ENCODE assay signal across 9 cellular contexts in the genomic region with DNA sequence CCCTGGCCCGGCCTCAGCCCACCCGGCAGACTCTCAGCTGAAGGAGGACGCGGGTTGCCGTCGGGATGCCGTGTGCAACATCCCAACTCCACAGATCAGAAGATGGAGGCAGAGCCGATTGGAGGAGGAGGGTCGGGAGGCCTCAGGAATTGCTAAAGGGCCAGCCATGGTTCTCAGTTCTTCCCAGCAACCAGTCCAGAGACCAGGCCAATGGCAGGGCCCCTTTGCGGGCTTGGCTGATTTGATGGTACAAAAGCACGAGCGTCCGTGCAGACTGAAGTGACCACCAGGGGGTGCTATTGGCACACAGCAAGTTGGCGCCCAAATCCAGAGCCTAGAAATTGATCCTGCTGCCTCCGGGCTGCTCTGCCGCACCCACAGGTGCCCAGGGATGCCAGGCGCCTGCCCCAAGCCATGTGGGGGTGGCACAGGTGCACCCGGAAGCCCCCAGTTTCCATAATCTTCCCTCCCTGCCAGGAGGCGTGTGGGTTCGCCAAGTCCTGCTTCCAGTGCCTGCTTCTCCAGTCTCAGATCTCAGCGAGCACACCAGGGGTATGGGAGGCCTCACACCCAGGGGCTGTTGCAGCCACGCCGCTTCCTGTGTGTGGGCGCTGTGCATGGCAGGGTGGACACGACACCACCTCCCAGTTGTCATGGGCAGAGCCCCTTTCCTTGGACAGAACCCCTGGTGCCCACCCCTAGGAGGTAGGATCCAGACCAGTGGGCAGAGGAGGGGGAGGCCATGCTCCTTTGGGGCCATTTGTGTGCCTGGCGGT. TPM values are rescaled to one million over a fixed set of nuclear protein-coding genes. Genes with fewer than 3 reads are reported as not detected.
A peak's percentile ranks its signal among the peaks of the same experiment; 100 is the strongest.
DNase-seq lines count a peak whose midpoint lies in the region; ATAC-seq, FAIRE-seq and TF ChIP-seq lines count a peak whose summit lies in the region.
"Had no signal": no experiment of that assay in that cellular context is flagged by ENCODE, and none has a peak within 500 bp of the region (broad histone marks: within the 10 kb centered on the region; RNA-seq: fewer than 3 reads in every experiment).

No MANE protein-coding gene starts in this region.

- no peak for FAIRE-seq in RCC 7860 (lab: Jason Lieb, UNC)

- peak overlapping the region; percentile 92 for H3K18ac ChIP-seq in neuronal stem cell (ENCODE audit: low read length)

- DNase-seq in NCI-H2029 (lab: John Stamatoyannopoulos, UW) (peak; percentile 71), NCI-H2029 treated with DMSO at 0.1 percent for 48 hours (lab: John Stamatoyannopoulos, UW) (no peak), RCC 7860 (ENCODE audit: low spot score) (peak; percentile 69), fibroblast of the aortic adventitia (ENCODE audit: low read depth) (peak; percentile 91), neuronal stem cell (ENCODE audit: low spot score) (peak; percentile 93), stomach (peak; percentile 91)
- DNase-seq in activated T-cell treated with anti-CD3 and anti-CD28 coated beads, Interleukin-2, amount 50 U/mL, for 72 hours: peak; percentile 81 to 86

- no peak overlapping the region for H3K27ac Mint-ChIP-seq in activated T-cell treated with anti-CD3 and anti-CD28 coated beads, Interleukin-2, amount 50 U/mL, for 72 hours

- peak overlapping the region; percentile 71 for H3K14ac ChIP-seq in neuronal stem cell (ENCODE audit: low read length)

- H2BK12ac ChIP-seq in neuronal stem cell (ENCODE audit: low read length): peak overlapping the region; percentile 95

- peaks cover 18% of the 10 kb centered on the region for H3K4me1 Mint-ChIP-seq in activated T-cell treated with anti-CD3 and anti-CD28 coated beads, Interleukin-2, amount 50 U/mL, for 72 hours (ENCODE audit: low read depth)

- H4K20me1 ChIP-seq in KMS-11 (ENCODE audit: insufficient read depth): no peaks in the 10 kb centered on the region

- intact Hi-C loops in stomach (cut with DNase I; ENCODE audit: low total_unique reads): loop anchor here (5.0 kb wide), 1 partner anchor 60 kb away; no protein-coding TSS in a partner anchor

- no peak overlapping the region for H3K4ac ChIP-seq in neuronal stem cell (ENCODE audit: low read length)

- H2AK5ac ChIP-seq in neuronal stem cell (ENCODE audit: low read depth, low read length): peak overlapping the region; percentile 100

- H3K4me2 ChIP-seq in KMS-11 (peak overlapping the region; percentile 90), neuronal stem cell (ENCODE audit: insufficient read depth, low read length, poor library complexity, severe bottlenecking) (no peak overlapping the region)

- H3K4me3 ChIP-seq in KMS-11 (IDR thresholded peaks at IDR 0.05; ENCODE audit: insufficient read depth, low read depth, low read length): no peak overlapping the region
- H3K4me3 ChIP-seq in fibroblast of the aortic adventitia (ENCODE audit: low read depth, low read length): no peak overlapping the region
- H3K4me3 ChIP-seq in neuronal stem cell (ENCODE audit: low read length in 2 of 2): no peak overlapping the region
- H3K4me3 ChIP-seq in stomach: no peak overlapping the region

- H4K91ac ChIP-seq in neuronal stem cell (ENCODE audit: low read depth, low read length, poor library complexity): peak overlapping the region; percentile 85

- no peaks in the 10 kb centered on the region for H3K79me2 ChIP-seq in KMS-11 (ENCODE audit: insufficient read depth, low read depth)

- H2BK120ac ChIP-seq in neuronal stem cell (ENCODE audit: low read depth, low read length): peak overlapping the region; percentile 24

- H3K36me3 ChIP-seq in KMS-11 (ENCODE audit: insufficient read depth) (no peaks in the 10 kb centered on the region), neuronal stem cell (replicated peaks in 1 of 2; ENCODE audit: control insufficient read depth in 2 of 2, insufficient read depth in 2 of 2, low read length in 2 of 2) (no peaks in the 10 kb centered on the region), stomach (no peaks in the 10 kb centered on the region)

- H3K9ac ChIP-seq in KMS-11 (peak overlapping the region; percentile 58; the same call in 1 of the 2 replicates), neuronal stem cell (ENCODE audit: low read depth, low read length, poor library complexity) (peak overlapping the region; percentile 77)

- no peak overlapping the region for H3K4me3 Mint-ChIP-seq in activated T-cell treated with anti-CD3 and anti-CD28 coated beads, Interleukin-2, amount 50 U/mL, for 72 hours

- no peaks in the 10 kb centered on the region for H3K27me3 ChIP-seq in KMS-11 (ENCODE audit: insufficient read depth, low read depth)
- peaks cover 0 to 19% (median 0%) of the 10 kb centered on the region in 3 experiments for H3K27me3 ChIP-seq in neuronal stem cell (ENCODE audit: control insufficient read depth in 3 of 3, insufficient read depth in 3 of 3, low read depth in 1 of 3, low read length in 3 of 3)
- peaks cover 0 to 41% (median 0%) of the 10 kb centered on the region in 3 donors for H3K27me3 ChIP-seq in stomach

- no peaks in the 10 kb centered on the region for H3K27me3 Mint-ChIP-seq in activated T-cell treated with anti-CD3 and anti-CD28 coated beads, Interleukin-2, amount 50 U/mL, for 72 hours (ENCODE audit: low read depth)

- no peak for TF ChIP-seq POLR2A in stomach (IDR thresholded peaks at IDR 0.05)

- H3K23ac ChIP-seq in neuronal stem cell (ENCODE audit: low read depth, low read length, poor library complexity): peak overlapping the region; percentile 85

- H3K27ac ChIP-seq in KMS-11 (peak overlapping the region; percentile 91), neuronal stem cell (replicated peaks; ENCODE audit: low read length) (no peak overlapping the region), stomach (no peak overlapping the region)

- H3K4me1 ChIP-seq in KMS-11 (ENCODE audit: low read depth, poor library complexity, severe bottlenecking) (peaks cover 82% of the 10 kb centered on the region), neuronal stem cell (ENCODE audit: control insufficient read depth in 2 of 2, insufficient read depth in 1 of 2, low read depth in 1 of 2, low read length in 2 of 2) (peaks cover 0 to 6% of the 10 kb centered on the region in 2 donors), stomach (peaks cover 6 to 28% (median 22%) of the 10 kb centered on the region in 4 donors)

- H2BK5ac ChIP-seq in neuronal stem cell (ENCODE audit: low read length): peak overlapping the region; percentile 54

- H3K9me3 ChIP-seq in neuronal stem cell (replicated peaks in 1 of 2; ENCODE audit: control insufficient read depth in 2 of 2, insufficient read depth in 1 of 2, low read depth in 1 of 2, low read length in 2 of 2) (no peaks in the 10 kb centered on the region), stomach (no peaks in the 10 kb centered on the region)

- no peaks in the 10 kb centered on the region for H3K9me3 Mint-ChIP-seq in activated T-cell treated with anti-CD3 and anti-CD28 coated beads, Interleukin-2, amount 50 U/mL, for 72 hours

- TF ChIP-seq EP300 in stomach (IDR thresholded peaks at IDR 0.05): no peak

- no peaks in the 10 kb centered on the region for H3K79me1 ChIP-seq in neuronal stem cell (ENCODE audit: low read depth, low read length)

- H2AFZ ChIP-seq in KMS-11 (ENCODE audit: low read depth): peak overlapping the region; percentile 71
- peak overlapping the region; percentile 77 for H2AFZ ChIP-seq in neuronal stem cell (ENCODE audit: low read length)

- ATAC-seq in activated T-cell treated with anti-CD3 and anti-CD28 coated beads, Interleukin-2, amount 50 U/mL, for 72 hours (replicated peaks in 1 of 2): peak; percentile 85

- peak overlapping the region; percentile 98 for H2BK15ac ChIP-seq in neuronal stem cell (ENCODE audit: low read length)

- no peak overlapping the region for H4K8ac ChIP-seq in neuronal stem cell (ENCODE audit: low read depth, low read length)

- no CpG with 5 or more reads among the region's 26 CpGs for WGBS in neuronal stem cell (ENCODE audit: extremely low coverage in 2 of 2, insufficient read length in 2 of 2, insufficient replicate concordance in 1 of 2), 2 donors
- WGBS in stomach, 5 donors: 32 to 42% (median 35%) methylated on average over 20 to 26 of the region's 26 CpGs

- no peaks in the 10 kb centered on the region for H3K36me3 Mint-ChIP-seq in activated T-cell treated with anti-CD3 and anti-CD28 coated beads, Interleukin-2, amount 50 U/mL, for 72 hours (ENCODE audit: insufficient read depth in 2 of 2)

- TF ChIP-seq CTCF in KMS-11 (conservative IDR thresholded peaks at IDR 0.05; ENCODE audit: low read depth, low read length): peak; percentile 97
- TF ChIP-seq CTCF in fibroblast of the aortic adventitia (IDR thresholded peaks at IDR 0.05; ENCODE audit: insufficient read depth, low read length): peak; percentile 92
- TF ChIP-seq CTCF in stomach (IDR thresholded peaks at IDR 0.05): peak in 5 of 7 experiments; percentile 84 to 99 (median 92)

RNA-seq across cellular contexts. Expression of a gene that starts 7.1 kb away (rescaled TPM):
- total RNA-seq in activated T-cell treated with anti-CD3 and anti-CD28 coated beads, Interleukin-2, amount 50 U/mL, for 72 hours: under 1 TPM in 1 of 2 donors, not detected in 1; 0.17 TPM
- not detected in 2 replicates for total RNA-seq in fibroblast of the aortic adventitia (ENCODE audit: low replicate concordance)
- 0.28 TPM for polyA plus RNA-seq in neuronal stem cell (2013, experiment 1 of 2)
- polyA plus RNA-seq in neuronal stem cell (2013, experiment 2 of 2): 0.19 TPM
- not detected for total RNA-seq in stomach
- polyA plus RNA-seq in stomach: not detected
- total RNA-seq: temporal lobe had no signal

RNA-seq across cellular contexts. Expression of a gene that starts 18.3 kb away (rescaled TPM):
- total RNA-seq in activated T-cell treated with anti-CD3 and anti-CD28 coated beads, Interleukin-2, amount 50 U/mL, for 72 hours: 10 to 100 TPM in 1 of 2 donors, 1 to 10 TPM in 1; 3.3 to 12.6 TPM
- total RNA-seq in fibroblast of the aortic adventitia (ENCODE audit: low replicate concordance) (9.8 and 34.2 TPM in 2 replicates), stomach (10 to 100 TPM in 2 of 5 donors, 1 to 10 TPM in 3; 1.8 to 48.8 (median 6.7) TPM)
- polyA plus RNA-seq in neuronal stem cell (2013, experiment 1 of 2): 0.39 TPM
- 0.65 TPM for polyA plus RNA-seq in neuronal stem cell (2013, experiment 2 of 2)
- 10 to 100 TPM in 2 of 3 donors, 1 to 10 TPM in 1; 9.3 to 23.1 (median 10.2) TPM for polyA plus RNA-seq in stomach

RNA-seq across cellular contexts. Expression of a gene that starts 19.7 kb away (rescaled TPM):
- total RNA-seq in activated T-cell treated with anti-CD3 and anti-CD28 coated beads, Interleukin-2, amount 50 U/mL, for 72 hours: under 1 TPM in 1 of 2 donors, not detected in 1; 0.46 TPM
- total RNA-seq in fibroblast of the aortic adventitia (ENCODE audit: low replicate concordance) (not detected in 2 replicates), stomach (not detected)
- 0.11 TPM for polyA plus RNA-seq in neuronal stem cell (2013, experiment 1 of 2)
- 0.12 TPM for polyA plus RNA-seq in neuronal stem cell (2013, experiment 2 of 2)
- not detected for polyA plus RNA-seq in stomach
- total RNA-seq: temporal lobe had no signal

RNA-seq across cellular contexts. Expression of a gene that starts 34.5 kb away (rescaled TPM):
- 1,000 to 10,000 TPM in 1 of 2 donors, 100 to 1,000 TPM in 1; 845 to 1,007 TPM for total RNA-seq in activated T-cell treated with anti-CD3 and anti-CD28 coated beads, Interleukin-2, amount 50 U/mL, for 72 hours
- total RNA-seq in fibroblast of the aortic adventitia (ENCODE audit: low replicate concordance) (not detected in 2 replicates), stomach (1 to 10 TPM in 2 of 5 donors, not detected in 3; 2.0 to 4.3 TPM)
- polyA plus RNA-seq in neuronal stem cell (2013, experiment 1 of 2): 1.5 TPM
- 1.5 TPM for polyA plus RNA-seq in neuronal stem cell (2013, experiment 2 of 2)
- 1 to 10 TPM; 2.1 to 8.6 (median 3.7) TPM for polyA plus RNA-seq in stomach
- total RNA-seq: temporal lobe had no signal
